In the genomic region with DNA sequence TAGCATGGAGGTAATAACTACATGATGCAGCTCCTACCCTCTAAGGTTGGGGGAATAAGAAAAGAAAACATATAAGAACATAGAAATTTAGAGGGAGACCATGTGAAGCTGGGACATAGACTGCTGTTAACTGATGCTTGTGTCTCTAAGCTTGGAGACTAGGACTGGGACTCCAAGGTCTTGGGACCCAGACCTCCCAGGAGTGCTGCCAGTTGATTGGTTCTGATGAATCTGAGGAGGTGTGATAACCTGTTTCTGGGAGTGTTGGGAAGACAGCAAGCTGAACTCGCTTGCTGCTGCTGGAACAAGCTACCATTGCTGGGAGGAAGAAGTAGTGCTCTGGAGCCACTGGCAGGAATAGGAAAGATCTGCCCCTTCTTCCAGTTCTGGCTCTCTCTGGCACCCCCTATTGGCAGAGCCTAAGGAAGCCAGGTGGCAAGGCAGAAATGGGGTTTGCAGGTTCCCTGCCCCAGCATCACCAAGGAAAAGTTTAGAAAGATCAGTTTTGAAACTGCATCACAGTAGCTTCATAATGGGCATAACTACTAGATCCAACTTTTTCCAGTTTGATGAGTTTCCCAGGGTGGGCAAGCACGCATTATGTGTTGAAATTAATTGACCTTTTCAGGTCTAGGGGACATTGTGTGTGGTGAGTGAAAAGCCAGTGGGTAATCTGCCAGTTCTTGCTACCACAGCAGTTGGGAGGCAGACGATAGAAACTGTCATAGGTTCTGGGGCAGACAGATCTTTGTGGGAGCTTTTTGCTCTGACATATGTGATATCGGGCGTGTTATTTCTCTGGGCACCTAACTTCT, we compare ENCODE assay signal across 8 cellular contexts.
A peak's percentile ranks its signal among the peaks of the same experiment; 100 is the strongest.
DNase-seq lines count a peak whose midpoint lies in the region; ATAC-seq, FAIRE-seq and TF ChIP-seq lines count a peak whose summit lies in the region.

No MANE protein-coding gene starts in this region.

- H3K9me3 ChIP-seq in mammary epithelial cell (replicated peaks; ENCODE audit: insufficient read depth, low read length) (no peaks in the 10 kb centered on the region), prostate gland (no peaks in the 10 kb centered on the region)

- H3K27me3 Mint-ChIP-seq in neural crest cell (ENCODE audit: low read depth): no peaks in the 10 kb centered on the region

- no peak overlapping the region for H3K4me2 ChIP-seq in mammary epithelial cell (ENCODE audit: insufficient read depth, low read depth, low read length)

- H3K79me2 ChIP-seq in mammary epithelial cell (ENCODE audit: insufficient read depth, low read length): peaks cover 85% of the 10 kb centered on the region

- CTCF ChIA-PET in mammary epithelial cell (lab: Charles Lee; ENCODE audit: low non-redundant PET): interaction anchor here (0.7 kb wide), 1 partner anchor 77 kb away, joined by 3 read pairs; no protein-coding TSS in a partner anchor

- H3K27ac Mint-ChIP-seq in neural crest cell (ENCODE audit: unreplicated experiment): no peak overlapping the region

- H4K20me1 ChIP-seq in mammary epithelial cell (ENCODE audit: insufficient read depth, low read length): peaks cover 1% of the 10 kb centered on the region

- peaks cover 6% of the 10 kb centered on the region for H3K4me1 Mint-ChIP-seq in neural crest cell

- H2AFZ ChIP-seq in mammary epithelial cell (ENCODE audit: low read depth, low read length): no peak overlapping the region

- no peak overlapping the region for H3K4me3 Mint-ChIP-seq in neural crest cell

- BruUV-seq in mammary epithelial cell (replicated peaks; lab: Mats Ljungman, UMichigan): no TSS peak

- peak; percentile 56 for FAIRE-seq in GM19239 (lab: Jason Lieb, UNC)

- ATAC-seq in HG03196 (IDR thresholded peaks at IDR 0.05; ENCODE audit: unreplicated experiment): no peak

- H3K9me3 Mint-ChIP-seq in neural crest cell: no peaks in the 10 kb centered on the region

- peak; percentile 30 for TF ChIP-seq CTCF in AG09319 (IDR thresholded peaks at IDR 0.05; ENCODE audit: low read depth, low read length)
- TF ChIP-seq CTCF in mammary epithelial cell (conservative IDR thresholded peaks at IDR 0.05 in 1 of 2, IDR thresholded peaks at IDR 0.05 in 1 of 2; ENCODE audit: extremely low read depth in 1 of 2, insufficient read depth in 1 of 2, low read depth in 1 of 2, low read length in 2 of 2): peak; percentile 65 to 75
- TF ChIP-seq CTCF in neural crest cell (conservative IDR thresholded peaks at IDR 0.05): peak; percentile 53
- peak in 1 of 4 experiments; percentile 20 for TF ChIP-seq CTCF in prostate gland (IDR thresholded peaks at IDR 0.05)

- no peaks in the 10 kb centered on the region for H3K36me3 ChIP-seq in mammary epithelial cell (ENCODE audit: insufficient read depth, low read length)
- no peaks in the 10 kb centered on the region for H3K36me3 ChIP-seq in prostate gland

- no peak for TF ChIP-seq POLR2A in prostate gland (IDR thresholded peaks at IDR 0.05)

- dilution Hi-C loops in mammary epithelial cell (cut with HindIII; ENCODE audit: low sequenced_read_pairs): no loop called here

- no peak overlapping the region for H3K9ac ChIP-seq in mammary epithelial cell (ENCODE audit: insufficient read depth, low read length)

- in situ Hi-C loops in mammary epithelial cell (cut with MboI; ENCODE audit: low sequenced_read_pairs in 2 of 2): no loop called here

- no peak overlapping the region for H3K27ac ChIP-seq in mammary epithelial cell (ENCODE audit: insufficient read depth, low read depth, low read length)
- no peak overlapping the region for H3K27ac ChIP-seq in prostate gland

- H3K36me3 Mint-ChIP-seq in neural crest cell (ENCODE audit: low read depth): no peaks in the 10 kb centered on the region

- H3K4me1 ChIP-seq in mammary epithelial cell (ENCODE audit: insufficient read depth, low read length) (peaks cover 10% of the 10 kb centered on the region), prostate gland (replicated peaks) (no peaks in the 10 kb centered on the region)

- H3K4me3 ChIP-seq in mammary epithelial cell (replicated peaks in 1 of 3; ENCODE audit: insufficient read depth in 1 of 3, low read depth in 2 of 3, low read length in 3 of 3) (no peak overlapping the region), prostate gland (no peak overlapping the region)

- intact Hi-C loops in mammary epithelial cell (cut with micrococcal nuclease): no loop called here
- intact Hi-C loops in prostate gland (cut with DNase I): no loop called here

- DNase-seq in AG09319 (ENCODE audit: extremely low read depth, low read depth) (no peak), GM19239 (ENCODE audit: insufficient read length, low spot score) (no peak), OCI-M1 (lab: John Stamatoyannopoulos, UW) (peak; percentile 43), mammary epithelial cell (no peak), neural crest cell (ENCODE audit: low read depth, low spot score) (peak; percentile 3), prostate gland (ENCODE audit: low spot score) (no peak), NCI-H524 treated with DMSO at 0.1 percent for 48 hours (lab: John Stamatoyannopoulos, UW) (no peak)

- 100% methylated on average over 5 of the region's 5 CpGs for WGBS in mammary epithelial cell (ENCODE audit: low coverage, missing lambda C conversion rate)
- 81% methylated on average over 5 of the region's 5 CpGs for WGBS in prostate gland

- H3K27me3 ChIP-seq in mammary epithelial cell (ENCODE audit: insufficient read depth, low read length) (no peaks in the 10 kb centered on the region), prostate gland (replicated peaks; ENCODE audit: insufficient read depth) (no peaks in the 10 kb centered on the region)

Comparison
In these comparisons a context has a peak if more than half of its experiments do, and no peak if none do; other contexts are left out.
1. DNase-seq: peak in OCI-M1 (single experiment) and neural crest cell (single experiment); none in AG09319 (single experiment), GM19239 (single experiment), mammary epithelial cell (single experiment), prostate gland (single experiment) and NCI-H524 treated with DMSO at 0.1 percent for 48 hours (single experiment).